In genomic region chr11:78168539-78169477, GRCh38 we compare ENCODE assay signal across 10 cellular contexts. TPM values are rescaled to one million over a fixed set of nuclear protein-coding genes. Genes with fewer than 3 reads are reported as not detected.
DNase-seq lines count a peak whose midpoint lies in the region; ATAC-seq and TF ChIP-seq lines count a peak whose summit lies in the region.
"Had no signal": no experiment of that assay in that cellular context is flagged by ENCODE, and none has a peak within 500 bp of the region (broad histone marks: within the 10 kb centered on the region; RNA-seq: fewer than 3 reads in every experiment).

No MANE protein-coding gene starts in this region.

- peaks cover 3% of the 10 kb centered on the region for H3K4me1 ChIP-seq in mesendoderm (ENCODE audit: control insufficient read depth, low read depth, low read length)
- peaks cover 0 to 78% (median 45%) of the 10 kb centered on the region in 4 donors for H3K4me1 ChIP-seq in tibial artery

- H3K27ac ChIP-seq in mesendoderm (ENCODE audit: low read depth, low read length) (no peak overlapping the region), tibial artery (peak overlapping the region; percentile 82 to 94)

- no peak overlapping the region for H4K8ac ChIP-seq in mesendoderm (ENCODE audit: low read depth, low read length)

- intact Hi-C loops in tibial artery (cut with DNase I; ENCODE audit: low total_unique reads), result loop anchor here (2.0 kb wide), 1 partner anchor 20 kb away; the partner anchor contains the start of genes KCTD21 and USP35

- no peak for TF ChIP-seq POLR2A in NB4 (IDR thresholded peaks at IDR 0.05; ENCODE audit: extremely low read depth, insufficient read length)

- no peak overlapping the region for H2BK15ac ChIP-seq in mesendoderm (replicated peaks; ENCODE audit: low read depth)

- no peaks in the 10 kb centered on the region for H3K79me2 ChIP-seq in mesendoderm (ENCODE audit: control insufficient read depth, insufficient read depth, low read length)

- no peak overlapping the region for H4K5ac ChIP-seq in mesendoderm (ENCODE audit: low read length)

- no peak overlapping the region for H3K23ac ChIP-seq in mesendoderm (ENCODE audit: low read length)

- H3K4me2 ChIP-seq in mesendoderm (ENCODE audit: low read length), result no peak overlapping the region

- TF ChIP-seq CTCF in NB4 (IDR thresholded peaks at IDR 0.05; ENCODE audit: low read depth, low read length) (no peak), tibial artery (IDR thresholded peaks at IDR 0.05) (no peak)

- H3K4ac ChIP-seq in mesendoderm (ENCODE audit: low read depth, low read length), result no peak overlapping the region

- no CpG with 5 or more reads among the region's 17 CpGs for WGBS in mesendoderm (ENCODE audit: extremely low coverage, insufficient coverage, low lambda C conversion rate)

- H3K27me3 ChIP-seq in mesendoderm (ENCODE audit: insufficient read depth, low read length, poor library complexity), result no peaks in the 10 kb centered on the region
- H3K27me3 ChIP-seq in tibial artery, result no peaks in the 10 kb centered on the region

- peak; percentile 35 for DNase-seq in NB4 (ENCODE audit: low read depth)
- DNase-seq in mesendoderm, result peak; percentile 50
- DNase-seq in tibial artery, result peak; percentile 97 to 99
- DNase-seq in 8988T, result no peak
- no peak for DNase-seq in stimulated activated naive CD4-positive, alpha-beta T cell treated with Interleukin-2 at 50 U/mL for 16 hours (lab: John Stamatoyannopoulos, UW)
- DNase-seq in DMS79 (lab: John Stamatoyannopoulos, UW), result no peak
- DNase-seq: NCI-H1417 treated with DMSO at 0.1 percent for 48 hours; stimulated activated CD4-positive, alpha-beta T cell treated with anti-CD3 and anti-CD28 coated beads, Interleukin-4, amount 100 ng/mL, for 4 hours had no signal

- H3K36me3 ChIP-seq in mesendoderm (ENCODE audit: control insufficient read depth, insufficient read depth, low read length) (no peaks in the 10 kb centered on the region), tibial artery (peaks cover 11 to 22% (median 13%) of the 10 kb centered on the region in 3 donors)

- ATAC-seq in esophagus mucosa (peak; percentile 51), GM21447 (IDR thresholded peaks at IDR 0.05; ENCODE audit: unreplicated experiment) (no peak)

- no peak overlapping the region for H3K18ac ChIP-seq in mesendoderm (ENCODE audit: low read length)

- H3K79me1 ChIP-seq in mesendoderm (ENCODE audit: low read length), result no peaks in the 10 kb centered on the region

- H3K4me3 ChIP-seq in NB4 (ENCODE audit: low read depth, low read length) (no peak overlapping the region), mesendoderm (ENCODE audit: low read length) (no peak overlapping the region), tibial artery (no peak overlapping the region)

- H2AK5ac ChIP-seq in mesendoderm (ENCODE audit: low read length), result no peak overlapping the region

- no peaks in the 10 kb centered on the region for H3K9me3 ChIP-seq in tibial artery

- no peak overlapping the region for H2BK5ac ChIP-seq in mesendoderm (ENCODE audit: low read length)

- peak overlapping the region; percentile 10 for H3K56ac ChIP-seq in mesendoderm (ENCODE audit: low read length)

- H3K9ac ChIP-seq in mesendoderm (ENCODE audit: low read length), result no peak overlapping the region

- H2BK120ac ChIP-seq in mesendoderm (ENCODE audit: low read depth, low read length), result no peak overlapping the region

RNA-seq across cellular contexts. Expression of gene KCTD21, which starts 19.6 kb away (rescaled TPM):
- 8.4 TPM for total RNA-seq in esophagus mucosa
- polyA plus RNA-seq in mesendoderm (2013, experiment 1 of 2), result 0.97 TPM
- polyA plus RNA-seq in mesendoderm (2013, experiment 2 of 2), result 1.0 TPM

RNA-seq across cellular contexts. Expression of gene USP35, which starts 19.9 kb away (rescaled TPM):
- total RNA-seq in esophagus mucosa, result 3.5 TPM
- 1.7 TPM for polyA plus RNA-seq in mesendoderm (2013, experiment 1 of 2)
- polyA plus RNA-seq in mesendoderm (2013, experiment 2 of 2), result 1.6 TPM

RNA-seq across cellular contexts. Expression of gene ALG8, which starts 29.4 kb away (rescaled TPM):
- total RNA-seq in esophagus mucosa, result 27.0 TPM
- 90.9 TPM for polyA plus RNA-seq in mesendoderm (2013, experiment 1 of 2)
- polyA plus RNA-seq in mesendoderm (2013, experiment 2 of 2), result 84.1 TPM

Comparison
In these comparisons a context has a peak if more than half of its experiments do, and no peak if none do; other contexts are left out.
1. DNase-seq: peak in NB4 (single experiment), mesendoderm (single experiment) and tibial artery (2 of 2); none in 8988T (single experiment), stimulated activated naive CD4-positive, alpha-beta T cell treated with Interleukin-2 at 50 U/mL for 16 hours (single experiment) and DMS79 (single experiment).